2 cellular contexts compared by ENCODE assay signal in genomic region chr3:123396171-123397049, GRCh38.
A peak's percentile ranks its signal among the peaks of the same experiment; 100 is the strongest.
TF ChIP-seq lines count a peak whose summit lies in the region.

No MANE protein-coding gene starts in this region.

TF ChIP-seq in HCT116, 20 proteins besides CTCF, POLR2A, EP300 and RAD21:
- TF ChIP-seq ATF3 (IDR thresholded peaks at IDR 0.05) (no peak), SIN3A (IDR thresholded peaks at IDR 0.05; ENCODE audit: low read depth) (no peak), SP1 (IDR thresholded peaks at IDR 0.05; ENCODE audit: low read depth) (no peak), FOSL1 (IDR thresholded peaks at IDR 0.05; ENCODE audit: low read depth) (no peak), REST (IDR thresholded peaks at IDR 0.05; ENCODE audit: low read depth) (no peak), EGR1 (IDR thresholded peaks at IDR 0.05; ENCODE audit: low read depth) (no peak), SRF (IDR thresholded peaks at IDR 0.05; ENCODE audit: low read depth) (no peak), JUND (IDR thresholded peaks at IDR 0.05) (no peak)
- TF ChIP-seq, protein P1, sequence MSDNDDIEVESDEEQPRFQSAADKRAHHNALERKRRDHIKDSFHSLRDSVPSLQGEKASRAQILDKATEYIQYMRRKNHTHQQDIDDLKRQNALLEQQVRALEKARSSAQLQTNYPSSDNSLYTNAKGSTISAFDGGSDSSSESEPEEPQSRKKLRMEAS (IDR thresholded peaks at IDR 0.05) = no peak

TF ChIP-seq in K562, 482 proteins besides CTCF, POLR2A, EP300 and RAD21:
- no peak for TF ChIP-seq RHOXF2B (CRISPR knock-in tag; conservative IDR thresholded peaks at IDR 0.05)
- TF ChIP-seq IRF2 (CRISPR knock-in tag; IDR thresholded peaks at IDR 0.05) = no peak
- TF ChIP-seq, protein P2, sequence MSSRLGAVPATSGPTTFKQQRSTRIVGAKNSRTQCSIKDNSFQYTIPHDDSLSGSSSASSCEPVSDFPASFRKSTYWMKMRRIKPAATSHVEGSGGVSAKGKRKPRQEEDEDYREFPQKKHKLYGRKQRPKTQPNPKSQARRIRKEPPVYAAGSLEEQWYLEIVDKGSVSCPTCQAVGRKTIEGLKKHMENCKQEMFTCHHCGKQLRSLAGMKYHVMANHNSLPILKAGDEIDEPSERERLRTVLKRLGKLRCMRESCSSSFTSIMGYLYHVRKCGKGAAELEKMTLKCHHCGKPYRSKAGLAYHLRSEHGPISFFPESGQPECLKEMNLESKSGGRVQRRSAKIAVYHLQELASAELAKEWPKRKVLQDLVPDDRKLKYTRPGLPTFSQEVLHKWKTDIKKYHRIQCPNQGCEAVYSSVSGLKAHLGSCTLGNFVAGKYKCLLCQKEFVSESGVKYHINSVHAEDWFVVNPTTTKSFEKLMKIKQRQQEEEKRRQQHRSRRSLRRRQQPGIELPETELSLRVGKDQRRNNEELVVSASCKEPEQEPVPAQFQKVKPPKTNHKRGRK (tag; IDR thresholded peaks at IDR 0.05) = peak; percentile 94
- no peak for TF ChIP-seq EGR1 (conservative IDR thresholded peaks at IDR 0.05)
- TF ChIP-seq ZNF232 (CRISPR knock-in tag; IDR thresholded peaks at IDR 0.05) = no peak
- TF ChIP-seq BRD4 (IDR thresholded peaks at IDR 0.05) = no peak
